20 cellular contexts compared by ENCODE assay signal in the genomic region with DNA sequence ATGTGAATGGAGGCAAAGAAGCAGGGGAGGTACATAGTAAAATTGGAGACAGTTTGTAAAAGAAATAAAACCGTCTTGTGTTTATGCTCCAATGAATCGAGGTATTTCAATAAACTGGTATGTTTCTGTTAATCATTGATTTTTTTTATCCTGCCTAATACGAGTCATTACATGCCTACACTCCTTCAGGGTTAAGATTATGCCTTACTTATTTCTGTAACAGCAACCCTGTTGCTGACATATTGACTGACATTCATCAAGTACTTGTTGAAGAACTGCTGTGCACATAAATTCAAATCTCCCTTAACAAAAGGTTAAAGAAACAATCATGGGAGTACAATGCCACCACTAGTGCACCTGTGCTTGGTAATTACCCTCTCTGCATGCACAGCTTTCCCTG.
"Had no signal": no experiment of that assay in that cellular context is flagged by ENCODE, and none has a peak within 500 bp of the region (broad histone marks: within the 10 kb centered on the region; RNA-seq: fewer than 3 reads in every experiment).

No MANE protein-coding gene starts in this region.

- H3K36me3 Mint-ChIP-seq: stimulated activated naive B cell treated with anti-CD40 and anti-IgM and Interleukin-4, amounts not matched to agents 10 μg/mL and 1 μg/mL and 100 μg/mL, for 72 hours had no signal

- H3K9me3 Mint-ChIP-seq: activated CD4-positive, alpha-beta T cell treated with anti-CD3 and anti-CD28 coated beads, Interleukin-2, amount 10 ng/mL, durations not matched to agents 24 days and 14 days; activated naive CD4-positive, alpha-beta T cell treated with anti-CD3 and anti-CD28 coated beads for 36 hours; activated T-cell treated with anti-CD3 and anti-CD28 coated beads, Interleukin-2, amount 50 U/mL, for 4 hours; nephron had no signal

- DNase-seq: activated CD4-positive, alpha-beta T cell treated with anti-CD3 and anti-CD28 coated beads, Interleukin-2, amount 10 ng/mL, durations not matched to agents 24 days and 14 days; activated CD8-positive, alpha-beta memory T cell treated with anti-CD3 and anti-CD28 coated beads, Interleukin-2, amount 50 U/mL, for 4 hours; activated CD8-positive, alpha-beta T cell treated with anti-CD3 and anti-CD28 coated beads, Interleukin-2, amount 10 ng/mL, durations not matched to agents 7 days and 5 days; activated naive CD4-positive, alpha-beta T cell treated with anti-CD3 and anti-CD28 coated beads for 36 hours; activated T-cell treated with anti-CD3 and anti-CD28 coated beads, Interleukin-2, amount 50 U/mL, for 4 hours; body of pancreas; caudate nucleus; glutamatergic neuron; hippocampal formation; left ventricle myocardium inferior; mammary epithelial cell; midbrain; nucleus accumbens; retina; spleen; stimulated activated CD4-positive, alpha-beta T cell treated with anti-CD3 and anti-CD28 coated beads, Interleukin-4, amount 100 ng/mL, for 4 hours; stimulated activated naive B cell treated with anti-CD40 and anti-IgM and Interleukin-4, amounts not matched to agents 10 μg/mL and 1 μg/mL and 100 μg/mL, for 72 hours had no signal

- H3K4me3 Mint-ChIP-seq: activated CD4-positive, alpha-beta T cell treated with anti-CD3 and anti-CD28 coated beads, Interleukin-2, amount 10 ng/mL, durations not matched to agents 24 days and 14 days; activated CD8-positive, alpha-beta T cell treated with anti-CD3 and anti-CD28 coated beads, Interleukin-2, amount 10 ng/mL, durations not matched to agents 7 days and 5 days; activated naive CD4-positive, alpha-beta T cell treated with anti-CD3 and anti-CD28 coated beads for 36 hours; activated T-cell treated with anti-CD3 and anti-CD28 coated beads, Interleukin-2, amount 50 U/mL, for 4 hours; nephron; stimulated activated naive B cell treated with anti-CD40 and anti-IgM and Interleukin-4, amounts not matched to agents 10 μg/mL and 1 μg/mL and 100 μg/mL, for 72 hours had no signal

- FAIRE-seq: islet of Langerhans had no signal

- ATAC-seq: activated CD8-positive, alpha-beta T cell treated with anti-CD3 and anti-CD28 coated beads, Interleukin-2, amount 10 ng/mL, durations not matched to agents 7 days and 5 days; activated T-cell treated with anti-CD3 and anti-CD28 coated beads, Interleukin-2, amount 50 U/mL, for 4 hours; body of pancreas; foreskin keratinocyte; stimulated activated naive B cell treated with anti-CD40 and anti-IgM and Interleukin-4, amounts not matched to agents 10 μg/mL and 1 μg/mL and 100 μg/mL, for 72 hours had no signal

- H3K4me1 Mint-ChIP-seq: activated CD4-positive, alpha-beta T cell treated with anti-CD3 and anti-CD28 coated beads, Interleukin-2, amount 10 ng/mL, durations not matched to agents 24 days and 14 days; nephron; stimulated activated naive B cell treated with anti-CD40 and anti-IgM and Interleukin-4, amounts not matched to agents 10 μg/mL and 1 μg/mL and 100 μg/mL, for 72 hours had no signal

- H3K27ac Mint-ChIP-seq: activated CD4-positive, alpha-beta T cell treated with anti-CD3 and anti-CD28 coated beads, Interleukin-2, amount 10 ng/mL, durations not matched to agents 24 days and 14 days; activated CD8-positive, alpha-beta T cell treated with anti-CD3 and anti-CD28 coated beads, Interleukin-2, amount 10 ng/mL, durations not matched to agents 7 days and 5 days; activated naive CD4-positive, alpha-beta T cell treated with anti-CD3 and anti-CD28 coated beads for 36 hours; nephron; stimulated activated naive B cell treated with anti-CD40 and anti-IgM and Interleukin-4, amounts not matched to agents 10 μg/mL and 1 μg/mL and 100 μg/mL, for 72 hours had no signal
